8 cellular contexts compared by ENCODE assay signal in genomic region chr1:223713546-223714420, GRCh38. TPM values are rescaled to one million over a fixed set of nuclear protein-coding genes. Genes with fewer than 3 reads are reported as not detected.
DNase-seq lines count a peak whose midpoint lies in the region; ATAC-seq and TF ChIP-seq lines count a peak whose summit lies in the region.

No MANE protein-coding gene starts in this region.

- H3K27me3 ChIP-seq in GM06990 (replicated peaks; ENCODE audit: control insufficient read depth, insufficient read depth, low read length) (no peaks in the 10 kb centered on the region; the same call in 1 of the 2 replicates), fibroblast of lung (ENCODE audit: control insufficient read depth, insufficient read depth, low read length) (no peaks in the 10 kb centered on the region)

- H3K36me3 Mint-ChIP-seq in T-helper 17 cell (ENCODE audit: low read depth): peaks cover 11% of the 10 kb centered on the region

- peak; percentile 20 for ATAC-seq in T-helper 17 cell
- ATAC-seq in sciatic nerve: peak; percentile 3
- ATAC-seq in HG03095 (IDR thresholded peaks at IDR 0.05; ENCODE audit: unreplicated experiment): no peak

- H3K4me1 Mint-ChIP-seq in T-helper 17 cell: peaks cover 61% of the 10 kb centered on the region

- H3K36me3 ChIP-seq in GM06990 (ENCODE audit: control insufficient read depth, insufficient read depth, low read length) (peaks cover 2% of the 10 kb centered on the region), fibroblast of lung (ENCODE audit: control insufficient read depth, insufficient read depth, low read length) (peaks cover 12% of the 10 kb centered on the region)

- H3K27ac ChIP-seq in fibroblast of lung (ENCODE audit: insufficient read depth, low read length): peak overlapping the region; percentile 94

- H3K9me3 ChIP-seq in T-helper 17 cell (ENCODE audit: control insufficient read depth, low read length, poor library complexity, severe bottlenecking) (no peaks in the 10 kb centered on the region), fibroblast of lung (ENCODE audit: control insufficient read depth, insufficient read depth, low read depth, low read length) (no peaks in the 10 kb centered on the region)

- H3K4me2 ChIP-seq in fibroblast of lung (ENCODE audit: extremely low read depth, insufficient read depth, low read length): peak overlapping the region; percentile 100

- no peaks in the 10 kb centered on the region for H3K27me3 Mint-ChIP-seq in T-helper 17 cell

- H4K20me1 ChIP-seq in fibroblast of lung (ENCODE audit: control insufficient read depth, extremely low read depth, insufficient read depth, low read length): no peaks in the 10 kb centered on the region

- H3K4me3 ChIP-seq in GM06990 (replicated peaks; ENCODE audit: low read depth, low read length): peak overlapping the region; percentile 89
- H3K4me3 ChIP-seq in fibroblast of lung (replicated peaks in 1 of 4; ENCODE audit: control extremely low read depth in 1 of 4, insufficient read depth in 1 of 4, low read depth in 3 of 4, low read length in 4 of 4): peak overlapping the region; percentile 86 to 96 (median 94)

- peak overlapping the region; percentile 97 for H3K27ac Mint-ChIP-seq in T-helper 17 cell

- peaks cover 64% of the 10 kb centered on the region for H3K79me2 ChIP-seq in fibroblast of lung (ENCODE audit: control insufficient read depth, insufficient read depth, low read length)

- intact Hi-C loops in sciatic nerve (cut with DNase I): loop anchor here (2.0 kb wide), 1 partner anchor 35 kb away; no protein-coding TSS in a partner anchor

- H2AFZ ChIP-seq in fibroblast of lung (ENCODE audit: low read length): no peak overlapping the region

- TF ChIP-seq CTCF in GM06990 (IDR thresholded peaks at IDR 0.05; ENCODE audit: insufficient read depth, low read length, poor library complexity, severe bottlenecking) (no peak), fibroblast of lung (conservative IDR thresholded peaks at IDR 0.05 in 1 of 2, IDR thresholded peaks at IDR 0.05 in 1 of 2; ENCODE audit: low read depth in 1 of 2, low read length in 2 of 2) (no peak)

- peak overlapping the region; percentile 97 for H3K9ac ChIP-seq in fibroblast of lung (ENCODE audit: insufficient read depth, low read length)

- DNase-seq in GM06990 (ENCODE audit: extremely low read depth, insufficient read length): no peak
- no peak for DNase-seq in T-helper 17 cell
- DNase-seq in fibroblast of lung (ENCODE audit: low read depth in 2 of 2): no peak
- DNase-seq in sciatic nerve (ENCODE audit: low spot score): no peak
- no peak for DNase-seq in NCI-H2107 treated with DMSO at 0.1 percent for 48 hours (lab: John Stamatoyannopoulos, UW; ENCODE audit: unreplicated experiment)
- no peak for DNase-seq in NOMO-1 treated with dmso at 0.1 percent for 144 hours (lab: John Stamatoyannopoulos, UW; ENCODE audit: unreplicated experiment)
- DNase-seq in NCI-H774 (lab: John Stamatoyannopoulos, UW): no peak

- H3K4me3 Mint-ChIP-seq in T-helper 17 cell: peak overlapping the region; percentile 96

- H3K4me1 ChIP-seq in fibroblast of lung (ENCODE audit: control insufficient read depth, extremely low read depth, insufficient read depth, low read length): peaks cover 27% of the 10 kb centered on the region

RNA-seq across cellular contexts. Expression of gene CAPN2, which starts 1.4 kb away (rescaled TPM):
- 100 to 1,000 TPM; 218 to 220 TPM for total RNA-seq in T-helper 17 cell
- total RNA-seq in fibroblast of lung: 332 and 488 TPM in 2 replicates
- 318 and 387 TPM in 2 replicates for polyA plus RNA-seq in fibroblast of lung
- polyA plus RNA-seq in fibroblast of lung (2012): 376 and 416 TPM in 2 replicates
- 336 and 352 TPM in 2 replicates for polyA minus RNA-seq in fibroblast of lung (ENCODE audit: low replicate concordance)
- 186 TPM for total RNA-seq in sciatic nerve

RNA-seq across cellular contexts. Expression of gene CAPN8, which starts 48.3 kb away (rescaled TPM):
- total RNA-seq in T-helper 17 cell (under 1 TPM; 0.60 to 0.91 TPM), fibroblast of lung (not detected in 2 replicates), sciatic nerve (not detected)
- polyA plus RNA-seq in fibroblast of lung: not detected in 2 replicates
- not detected in 2 replicates for polyA plus RNA-seq in fibroblast of lung (2012)
- polyA minus RNA-seq in fibroblast of lung (ENCODE audit: low replicate concordance): not detected in 2 replicates
